11 cellular contexts compared by ENCODE assay signal in the genomic region with DNA sequence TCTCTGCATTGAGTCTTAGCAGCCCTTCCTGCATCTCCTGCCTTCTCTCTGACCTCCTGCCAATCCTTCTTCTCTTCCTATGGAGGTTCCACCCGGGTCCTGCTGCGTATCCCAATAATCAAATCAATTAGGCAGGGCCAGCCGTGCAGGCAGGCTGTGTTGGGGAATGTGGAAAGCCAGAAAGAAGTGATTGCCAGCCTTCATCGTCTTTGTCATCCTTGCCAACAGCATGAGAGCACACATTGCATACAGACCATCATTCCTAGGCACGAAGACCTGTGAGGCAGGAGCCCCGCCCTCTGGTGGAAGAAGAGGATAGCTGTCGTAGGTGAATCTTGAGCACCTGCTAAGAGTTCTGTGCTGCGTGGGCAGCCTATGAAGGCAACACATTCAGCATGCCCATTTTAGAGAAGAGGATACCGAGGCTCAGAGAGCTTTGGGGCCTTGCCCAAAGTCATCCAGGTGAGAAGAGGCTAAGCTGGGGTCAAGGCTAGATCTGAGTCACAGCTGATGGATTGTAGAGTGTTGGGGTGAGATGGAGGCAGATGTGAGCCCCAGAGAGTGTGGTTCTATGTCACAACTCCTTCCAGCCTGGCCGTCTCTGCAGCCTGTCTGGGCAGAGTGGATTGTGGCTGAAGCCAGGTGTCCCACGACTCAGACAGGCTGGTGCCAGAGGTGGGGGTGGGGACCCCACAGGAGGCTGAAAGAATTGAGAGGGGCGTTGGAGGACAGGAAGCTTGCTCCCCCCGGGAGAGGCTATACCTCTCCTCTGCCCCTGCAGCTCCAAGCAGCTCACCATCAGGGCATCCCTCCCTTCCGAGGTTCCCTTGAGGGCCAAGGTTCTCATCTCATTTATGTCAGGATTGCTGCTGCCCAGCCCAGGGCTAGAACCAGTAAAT. TPM values are rescaled to one million over a fixed set of nuclear protein-coding genes. Genes with fewer than 3 reads are reported as not detected.
DNase-seq lines count a peak whose midpoint lies in the region; ATAC-seq and TF ChIP-seq lines count a peak whose summit lies in the region.
"Had no signal": no experiment of that assay in that cellular context is flagged by ENCODE, and none has a peak within 500 bp of the region (broad histone marks: within the 10 kb centered on the region; RNA-seq: fewer than 3 reads in every experiment).

No MANE protein-coding gene starts in this region.

- WGBS in stomach, 5 donors, result 67 to 80% (median 72%) methylated on average over 14 of the region's 14 CpGs

- no peaks in the 10 kb centered on the region for H3K9me3 Mint-ChIP-seq in activated CD4-positive, alpha-beta T cell treated with anti-CD3 and anti-CD28 coated beads for 36 hours (ENCODE audit: low read depth)
- H3K9me3 Mint-ChIP-seq: CD8-positive, alpha-beta T cell had no signal

- intact Hi-C loops in activated CD4-positive, alpha-beta T cell treated with anti-CD3 and anti-CD28 coated beads for 36 hours (cut with DNase I, micrococcal nuclease), result no loop called here
- intact Hi-C loops in stomach (cut with DNase I; ENCODE audit: low total_unique reads), result no loop called here

- no peak overlapping the region for H3K4me3 Mint-ChIP-seq in activated CD4-positive, alpha-beta T cell treated with anti-CD3 and anti-CD28 coated beads for 36 hours
- H3K4me3 Mint-ChIP-seq: activated CD8-positive, alpha-beta memory T cell treated with anti-CD3 and anti-CD28 coated beads, Interleukin-2, amount 10 ng/mL, durations not matched to agents 7 days and 5 days; CD8-positive, alpha-beta T cell had no signal

- DNase-seq in activated CD4-positive, alpha-beta T cell treated with anti-CD3 and anti-CD28 coated beads for 36 hours, result peak; percentile 23
- DNase-seq in activated CD4-positive, alpha-beta T cell treated with anti-CD3 and anti-CD28 coated beads, Interleukin-2, amount 50 U/mL, for 48 hours, result no peak
- DNase-seq in HuH-7.5 (ENCODE audit: low spot score), result peak; percentile 34
- peak; percentile 57 for DNase-seq in cerebellar cortex (ENCODE audit: low spot score)
- DNase-seq in stomach, result peak; percentile 18
- DNase-seq in HEK293T (ENCODE audit: extremely low spot score), result no peak
- no peak for DNase-seq in HPDE6-E6E7 (ENCODE audit: extremely low spot score)
- DNase-seq: activated CD8-positive, alpha-beta memory T cell treated with anti-CD3 and anti-CD28 coated beads, Interleukin-2, amount 10 ng/mL, durations not matched to agents 7 days and 5 days; stimulated activated CD4-positive, alpha-beta T cell treated with anti-CD3 and anti-CD28 coated beads, Interleukin-4, amount 100 ng/mL, for 24 hours had no signal

- TF ChIP-seq CTCF in stomach (IDR thresholded peaks at IDR 0.05), result no peak

- H3K27ac Mint-ChIP-seq in activated CD4-positive, alpha-beta T cell treated with anti-CD3 and anti-CD28 coated beads for 36 hours, result no peak overlapping the region
- H3K27ac Mint-ChIP-seq: activated CD8-positive, alpha-beta memory T cell treated with anti-CD3 and anti-CD28 coated beads, Interleukin-2, amount 10 ng/mL, durations not matched to agents 7 days and 5 days; CD8-positive, alpha-beta T cell had no signal

- H3K4me3 ChIP-seq in stomach, result no peak overlapping the region

- H3K4me1 ChIP-seq in stomach, result peaks cover 7 to 33% (median 14%) of the 10 kb centered on the region in 4 donors

- CTCF ChIA-PET in activated CD4-positive, alpha-beta T cell treated with anti-CD3 and anti-CD28 coated beads for 36 hours (lab: Charles Lee), result interaction anchor here (0.5 to 0.8 kb wide), 3 partner anchors 68 to 103 kb away, joined by 3 read pairs; no protein-coding TSS in a partner anchor
- CTCF ChIA-PET in HEK293T (lab: Yijun Ruan, JAX), result interaction anchor here (1.2 kb wide), 2 partner anchors 8 to 11 kb away, joined by 3 to 4 read pairs; no protein-coding TSS in a partner anchor

- TF ChIP-seq POLR2A in stomach (IDR thresholded peaks at IDR 0.05), result no peak

- no peaks in the 10 kb centered on the region for H3K9me3 ChIP-seq in stomach

- peaks cover 0 to 11% (median 0%) of the 10 kb centered on the region in 3 donors for H3K27me3 ChIP-seq in stomach

- H3K27ac ChIP-seq in stomach, result peak overlapping the region in 2 of 5 donors; percentile 82 to 88

- no peaks in the 10 kb centered on the region for H3K36me3 ChIP-seq in stomach

- POLR2A ChIA-PET in activated CD4-positive, alpha-beta T cell treated with anti-CD3 and anti-CD28 coated beads for 36 hours (lab: Charles Lee), result no interaction called here
- POLR2A ChIA-PET in HEK293T (lab: Yijun Ruan, JAX), result no interaction called here

- H3K4me1 Mint-ChIP-seq in activated CD4-positive, alpha-beta T cell treated with anti-CD3 and anti-CD28 coated beads for 36 hours, result no peaks in the 10 kb centered on the region
- H3K4me1 Mint-ChIP-seq: activated CD8-positive, alpha-beta memory T cell treated with anti-CD3 and anti-CD28 coated beads, Interleukin-2, amount 10 ng/mL, durations not matched to agents 7 days and 5 days had no signal

- peaks cover 11% of the 10 kb centered on the region for H3K27me3 Mint-ChIP-seq in activated CD4-positive, alpha-beta T cell treated with anti-CD3 and anti-CD28 coated beads for 36 hours

- ATAC-seq in activated CD4-positive, alpha-beta T cell treated with anti-CD3 and anti-CD28 coated beads for 36 hours, result peak; percentile 26
- no peak for ATAC-seq in HG02678 (IDR thresholded peaks at IDR 0.05; ENCODE audit: unreplicated experiment)
- ATAC-seq: activated CD8-positive, alpha-beta memory T cell treated with anti-CD3 and anti-CD28 coated beads, Interleukin-2, amount 10 ng/mL, durations not matched to agents 7 days and 5 days; CD8-positive, alpha-beta T cell had no signal

- no peaks in the 10 kb centered on the region for H3K36me3 Mint-ChIP-seq in activated CD4-positive, alpha-beta T cell treated with anti-CD3 and anti-CD28 coated beads for 36 hours (ENCODE audit: low read depth)
- H3K36me3 Mint-ChIP-seq: activated CD8-positive, alpha-beta memory T cell treated with anti-CD3 and anti-CD28 coated beads, Interleukin-2, amount 10 ng/mL, durations not matched to agents 7 days and 5 days; CD8-positive, alpha-beta T cell had no signal

- no peak for TF ChIP-seq EP300 in stomach (IDR thresholded peaks at IDR 0.05)

TF ChIP-seq in HEK293T, 16 proteins besides CTCF, POLR2A, EP300 and RAD21:
- TF ChIP-seq L3MBTL2 (conservative IDR thresholded peaks at IDR 0.05) (no peak), NFRKB (IDR thresholded peaks at IDR 0.05) (no peak), TARDBP (IDR thresholded peaks at IDR 0.05) (no peak), ZNF384 (IDR thresholded peaks at IDR 0.05) (no peak), CTBP1 (IDR thresholded peaks at IDR 0.05; ENCODE audit: borderline replicate concordance) (no peak), LEF1 (IDR thresholded peaks at IDR 0.05; ENCODE audit: borderline replicate concordance) (no peak), ARNT (IDR thresholded peaks at IDR 0.05) (no peak), SP1 (IDR thresholded peaks at IDR 0.05) (no peak), FOXM1 (IDR thresholded peaks at IDR 0.05; ENCODE audit: borderline replicate concordance) (no peak), BHLHE40 (IDR thresholded peaks at IDR 0.05; ENCODE audit: borderline replicate concordance) (no peak), FOXA1 (IDR thresholded peaks at IDR 0.05) (no peak)
- TF ChIP-seq, protein P1, sequence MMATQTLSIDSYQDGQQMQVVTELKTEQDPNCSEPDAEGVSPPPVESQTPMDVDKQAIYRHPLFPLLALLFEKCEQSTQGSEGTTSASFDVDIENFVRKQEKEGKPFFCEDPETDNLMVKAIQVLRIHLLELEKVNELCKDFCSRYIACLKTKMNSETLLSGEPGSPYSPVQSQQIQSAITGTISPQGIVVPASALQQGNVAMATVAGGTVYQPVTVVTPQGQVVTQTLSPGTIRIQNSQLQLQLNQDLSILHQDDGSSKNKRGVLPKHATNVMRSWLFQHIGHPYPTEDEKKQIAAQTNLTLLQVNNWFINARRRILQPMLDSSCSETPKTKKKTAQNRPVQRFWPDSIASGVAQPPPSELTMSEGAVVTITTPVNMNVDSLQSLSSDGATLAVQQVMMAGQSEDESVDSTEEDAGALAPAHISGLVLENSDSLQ (IDR thresholded peaks at IDR 0.05), result no peak

RNA-seq across cellular contexts. Expression of a gene that starts 12.7 kb away (rescaled TPM):
- total RNA-seq in activated CD4-positive, alpha-beta T cell treated with anti-CD3 and anti-CD28 coated beads for 36 hours, result 1 to 10 TPM; 4.1 to 4.3 TPM
- total RNA-seq in stomach, result 10 to 100 TPM in 4 of 5 donors, 1 to 10 TPM in 1; 7.5 to 22.8 (median 17.5) TPM
- polyA plus RNA-seq in stomach, result 10 to 100 TPM in 1 of 3 donors, 1 to 10 TPM in 2; 4.6 to 10.0 (median 6.5) TPM

Comparison
In these comparisons a context has a peak if more than half of its experiments do, and no peak if none do; other contexts are left out.
1. DNase-seq: peak in activated CD4-positive, alpha-beta T cell treated with anti-CD3 and anti-CD28 coated beads for 36 hours (single experiment), HuH-7.5 (single experiment), cerebellar cortex (single experiment) and stomach (single experiment); none in activated CD4-positive, alpha-beta T cell treated with anti-CD3 and anti-CD28 coated beads, Interleukin-2, amount 50 U/mL, for 48 hours (0 of 2), HEK293T (single experiment) and HPDE6-E6E7 (single experiment).